ENCODE assay signal across 28 cellular contexts in genomic region chr1:97499667-97500066, GRCh38.
"Had no signal": no experiment of that assay in that cellular context is flagged by ENCODE, and none has a peak within 500 bp of the region (broad histone marks: within the 10 kb centered on the region; RNA-seq: fewer than 3 reads in every experiment).

No MANE protein-coding gene starts in this region.

- H3K9me3 ChIP-seq: body of pancreas, heart right ventricle, pancreas, prostate gland, thoracic aorta, uterus had no signal

- H3K4me1 ChIP-seq: heart right ventricle, prostate gland, uterus had no signal

- H3K4me3 ChIP-seq: body of pancreas, cardiac muscle cell, heart right ventricle, pancreas, prostate gland, thoracic aorta, uterus had no signal

- H3K36me3 ChIP-seq: cardiac muscle cell, heart right ventricle, pancreas, prostate gland, thoracic aorta, uterus had no signal

- H3K27ac ChIP-seq: body of pancreas, cardiac muscle cell, heart right ventricle, pancreas, prostate gland, thoracic aorta, uterus, VCaP had no signal

- ATAC-seq: activated naive CD4-positive, alpha-beta T cell treated with anti-CD3 and anti-CD28 coated beads, Interleukin-2, amount 50 U/mL, for 72 hours; activated T-cell treated with anti-CD3 and anti-CD28 coated beads, Interleukin-2, amount 50 U/mL, for 72 hours; body of pancreas; effector memory CD8-positive, alpha-beta T cell; heart right ventricle; left ventricle myocardium superior; naive thymus-derived CD4-positive, alpha-beta T cell had no signal

- FAIRE-seq: endothelial cell of umbilical vein, TTC549 had no signal

- H3K27me3 ChIP-seq: body of pancreas, cardiac muscle cell, heart right ventricle, pancreas, uterus had no signal

- DNase-seq: activated CD4-positive, alpha-beta T cell treated with anti-CD3 and anti-CD28 coated beads for 4 hours; activated CD4-positive, alpha-beta T cell treated with anti-CD3 and anti-CD28 coated beads, Interleukin-2, amount 50 U/mL, for 4 hours; activated naive CD4-positive, alpha-beta T cell; activated T-cell treated with anti-CD3 and anti-CD28 coated beads for 4 hours; activated T-cell treated with anti-CD3 and anti-CD28 coated beads, Interleukin-2, amount 50 U/mL, for 72 hours; aorta; body of pancreas; cerebellar nuclear complex; cortex of kidney; effector memory CD8-positive, alpha-beta T cell; foreskin melanocyte; heart right ventricle; left ventricle myocardium superior; midbrain; naive thymus-derived CD4-positive, alpha-beta T cell; nucleus accumbens; pancreas; stimulated activated CD4-positive, alpha-beta T cell treated with anti-CD3 and anti-CD28 coated beads, Interleukin-2, amount 100 ng/mL, for 48 hours; T-helper 9 cell; trophoblast cell; uterus had no signal
